In genomic region chr2:108067820-108068405, GRCh38 we compare ENCODE assay signal across 24 cellular contexts.
"Had no signal": no experiment of that assay in that cellular context is flagged by ENCODE, and none has a peak within 500 bp of the region (broad histone marks: within the 10 kb centered on the region; RNA-seq: fewer than 3 reads in every experiment).

No MANE protein-coding gene starts in this region.

- H3K36me3 Mint-ChIP-seq: immature natural killer cell; natural killer cell; stimulated activated naive B cell treated with anti-CD40 and anti-IgM and Interleukin-4, amounts not matched to agents 10 μg/mL and 1 μg/mL and 100 μg/mL, for 72 hours had no signal

- H3K4me3 ChIP-seq: left ventricle myocardium inferior, lung, pancreas, psoas muscle, right atrium auricular region, right lobe of liver, smooth muscle cell, stomach, testis, thyroid gland, transverse colon, upper lobe of right lung, uterus had no signal

- H3K4me1 Mint-ChIP-seq: immature natural killer cell; natural killer cell; stimulated activated naive B cell treated with anti-CD40 and anti-IgM and Interleukin-4, amounts not matched to agents 10 μg/mL and 1 μg/mL and 100 μg/mL, for 72 hours had no signal

- H3K27ac Mint-ChIP-seq: immature natural killer cell; natural killer cell; stimulated activated naive B cell treated with anti-CD40 and anti-IgM and Interleukin-4, amounts not matched to agents 10 μg/mL and 1 μg/mL and 100 μg/mL, for 72 hours had no signal

- H3K27ac ChIP-seq: left ventricle myocardium inferior, pancreas, psoas muscle, right atrium auricular region, right lobe of liver, stomach, testis, transverse colon, upper lobe of right lung, uterus had no signal

- H3K4me3 Mint-ChIP-seq: immature natural killer cell; natural killer cell; neural crest cell; stimulated activated naive B cell treated with anti-CD40 and anti-IgM and Interleukin-4, amounts not matched to agents 10 μg/mL and 1 μg/mL and 100 μg/mL, for 72 hours had no signal

- H3K27me3 Mint-ChIP-seq: stimulated activated naive B cell treated with anti-CD40 and anti-IgM and Interleukin-4, amounts not matched to agents 10 μg/mL and 1 μg/mL and 100 μg/mL, for 72 hours had no signal

- H3K36me3 ChIP-seq: left ventricle myocardium inferior, pancreas, right atrium auricular region, right lobe of liver, stomach, thyroid gland, transverse colon, upper lobe of right lung, uterus had no signal

- H3K9me3 ChIP-seq: left ventricle myocardium inferior, pancreas, psoas muscle, right atrium auricular region, right lobe of liver, stomach, testis, thyroid gland, transverse colon, upper lobe of right lung, uterus had no signal

- H3K4me2 ChIP-seq: smooth muscle cell had no signal

- H3K27me3 ChIP-seq: pancreas, right atrium auricular region, right lobe of liver, stomach, testis, thyroid gland, transverse colon, upper lobe of right lung, uterus had no signal

- H3K9me3 Mint-ChIP-seq: natural killer cell; neural crest cell; stimulated activated naive B cell treated with anti-CD40 and anti-IgM and Interleukin-4, amounts not matched to agents 10 μg/mL and 1 μg/mL and 100 μg/mL, for 72 hours had no signal

- ATAC-seq: natural killer cell; pancreas; psoas muscle; right lobe of liver; stimulated activated naive B cell treated with anti-CD40 and anti-IgM and Interleukin-4, amounts not matched to agents 10 μg/mL and 1 μg/mL and 100 μg/mL, for 72 hours; stimulated activated naive CD8-positive, alpha-beta T cell treated with anti-CD3 and anti-CD28 coated beads, Interleukin-15, Interleukin-2, amounts not matched to agents 100 U/mL and 50 U/mL, for 24 hours; upper lobe of right lung had no signal

- DNase-seq: head of caudate nucleus; hypothalamus; immature natural killer cell; left ventricle myocardium inferior; natural killer cell; nucleus accumbens; pancreas; posterior cingulate gyrus; psoas muscle; right lobe of liver; stimulated activated CD4-positive, alpha-beta T cell treated with anti-CD3 and anti-CD28 coated beads, Interleukin-1b, Interleukin-23, amount 100 ng/mL, for 48 hours; stimulated activated CD4-positive, alpha-beta T cell treated with anti-CD3 and anti-CD28 coated beads, Interleukin-4, amount 100 ng/mL, for 1 hour; stimulated activated naive B cell treated with anti-CD40 and anti-IgM and Interleukin-4, amounts not matched to agents 10 μg/mL and 1 μg/mL and 100 μg/mL, for 72 hours; stimulated activated naive CD8-positive, alpha-beta T cell treated with anti-CD3 and anti-CD28 coated beads, Interleukin-15, Interleukin-2, amounts not matched to agents 100 U/mL and 50 U/mL, for 24 hours; stomach; testis; thyroid gland; transverse colon; upper lobe of right lung; uterus had no signal

- H3K4me1 ChIP-seq: left ventricle myocardium inferior, pancreas, psoas muscle, right atrium auricular region, right lobe of liver, stomach, testis, transverse colon, upper lobe of right lung, uterus had no signal
